In genomic region chr2:177460973-177461585, GRCh38 we compare ENCODE assay signal across 26 cellular contexts.
A peak's percentile ranks its signal among the peaks of the same experiment; 100 is the strongest.
DNase-seq lines count a peak whose midpoint lies in the region; ATAC-seq and TF ChIP-seq lines count a peak whose summit lies in the region.
"Had no signal": no experiment of that assay in that cellular context is flagged by ENCODE, and none has a peak within 500 bp of the region (broad histone marks: within the 10 kb centered on the region; RNA-seq: fewer than 3 reads in every experiment).

No MANE protein-coding gene starts in this region.

- H2AK5ac ChIP-seq in mesendoderm (ENCODE audit: low read length): no peak overlapping the region

- H3K27me3 Mint-ChIP-seq in glutamatergic neuron (ENCODE audit: unreplicated experiment): peaks cover 2% of the 10 kb centered on the region
- no peaks in the 10 kb centered on the region for H3K27me3 Mint-ChIP-seq in activated naive CD4-positive, alpha-beta T cell treated with anti-CD3 and anti-CD28 coated beads for 36 hours (ENCODE audit: low read depth)
- H3K27me3 Mint-ChIP-seq: CD4-positive, alpha-beta T cell had no signal

- no peak overlapping the region for H4K8ac ChIP-seq in mesendoderm (ENCODE audit: low read depth, low read length)

- H3K23ac ChIP-seq in mesendoderm (ENCODE audit: low read length): no peak overlapping the region

- H3K9me3 ChIP-seq in BE2C: no peaks in the 10 kb centered on the region
- H3K9me3 ChIP-seq: HAP-1 had no signal

- H3K27ac Mint-ChIP-seq in glutamatergic neuron (ENCODE audit: unreplicated experiment): peak overlapping the region; percentile 44
- no peak overlapping the region for H3K27ac Mint-ChIP-seq in activated naive CD4-positive, alpha-beta T cell treated with anti-CD3 and anti-CD28 coated beads for 36 hours
- H3K27ac Mint-ChIP-seq: CD4-positive, alpha-beta T cell; HFFc6; T-helper 1 cell treated with Interleukin-12 subunit alpha and Interleukin-12 subunit beta and Interleukin-4 antibody, amounts not matched to agents 30 μg/mL and 1 μg/mL, for 36 hours had no signal

- H3K27me3 ChIP-seq in BE2C (no peaks in the 10 kb centered on the region), mesendoderm (ENCODE audit: insufficient read depth, low read length, poor library complexity) (no peaks in the 10 kb centered on the region)
- H3K27me3 ChIP-seq: BLaER1 treated with 17β-estradiol and CSF1 and Interleukin-3, amounts not matched to agents 10 nM and 100 nM; MG63 had no signal

- no peak overlapping the region for H3K27ac ChIP-seq in mesendoderm (ENCODE audit: low read depth, low read length)
- H3K27ac ChIP-seq: BLaER1 treated with 17β-estradiol and CSF1 and Interleukin-3, amounts not matched to agents 10 nM and 100 nM; RWPE1 had no signal

- H3K36me3 ChIP-seq in BE2C (no peaks in the 10 kb centered on the region), mesendoderm (ENCODE audit: control insufficient read depth, insufficient read depth, low read length) (no peaks in the 10 kb centered on the region)

- H3K9ac ChIP-seq in mesendoderm (ENCODE audit: low read length): no peak overlapping the region
- H3K9ac ChIP-seq: BLaER1 treated with 17β-estradiol and CSF1 and Interleukin-3, amounts not matched to agents 10 nM and 100 nM had no signal

- H3K4me1 ChIP-seq in BE2C: no peaks in the 10 kb centered on the region
- H3K4me1 ChIP-seq in mesendoderm (ENCODE audit: control insufficient read depth, low read depth, low read length): no peaks in the 10 kb centered on the region
- H3K4me1 ChIP-seq: BLaER1 treated with 17β-estradiol and CSF1 and Interleukin-3, amounts not matched to agents 10 nM and 100 nM had no signal

- TF ChIP-seq CTCF in BE2C (IDR thresholded peaks at IDR 0.05; ENCODE audit: low read depth, low read length) (no peak), glutamatergic neuron (IDR thresholded peaks at IDR 0.05; ENCODE audit: partially characterized antibody, unreplicated experiment) (no peak), GM10266 (IDR thresholded peaks at IDR 0.05; ENCODE audit: control insufficient read depth, insufficient read depth, low read depth, missing control alignments) (no peak)

- H3K79me2 ChIP-seq in mesendoderm (ENCODE audit: control insufficient read depth, insufficient read depth, low read length): no peaks in the 10 kb centered on the region

- no peak overlapping the region for H3K4me2 ChIP-seq in mesendoderm (ENCODE audit: low read length)
- H3K4me2 ChIP-seq: BLaER1 treated with 17β-estradiol and CSF1 and Interleukin-3, amounts not matched to agents 10 nM and 100 nM had no signal

- H3K9me3 Mint-ChIP-seq in glutamatergic neuron (ENCODE audit: unreplicated experiment): peaks cover 4% of the 10 kb centered on the region
- H3K9me3 Mint-ChIP-seq in activated naive CD4-positive, alpha-beta T cell treated with anti-CD3 and anti-CD28 coated beads for 36 hours: peaks cover 7% of the 10 kb centered on the region
- H3K9me3 Mint-ChIP-seq: CD4-positive, alpha-beta T cell; HFFc6 had no signal

- no CpG with 5 or more reads among the region's 5 CpGs for WGBS in mesendoderm (ENCODE audit: extremely low coverage, insufficient coverage, low lambda C conversion rate)

- no peak overlapping the region for H2BK5ac ChIP-seq in mesendoderm (ENCODE audit: low read length)

- H3K79me1 ChIP-seq in mesendoderm (ENCODE audit: low read length): no peaks in the 10 kb centered on the region

- H3K36me3 Mint-ChIP-seq in glutamatergic neuron (ENCODE audit: unreplicated experiment): peaks cover 21% of the 10 kb centered on the region
- peaks cover 42% of the 10 kb centered on the region for H3K36me3 Mint-ChIP-seq in activated naive CD4-positive, alpha-beta T cell treated with anti-CD3 and anti-CD28 coated beads for 36 hours (ENCODE audit: low read depth)

- no peak for ATAC-seq in HG02798 (IDR thresholded peaks at IDR 0.05; ENCODE audit: poor library complexity, unreplicated experiment)

- peaks cover 6% of the 10 kb centered on the region for H3K4me1 Mint-ChIP-seq in glutamatergic neuron (ENCODE audit: low read depth, unreplicated experiment)
- H3K4me1 Mint-ChIP-seq in activated naive CD4-positive, alpha-beta T cell treated with anti-CD3 and anti-CD28 coated beads for 36 hours (ENCODE audit: low read depth): no peaks in the 10 kb centered on the region

- no peak overlapping the region for H3K4ac ChIP-seq in mesendoderm (ENCODE audit: low read depth, low read length)

- H3K18ac ChIP-seq in mesendoderm (ENCODE audit: low read length): no peak overlapping the region

- H2BK15ac ChIP-seq in mesendoderm (replicated peaks; ENCODE audit: low read depth): no peak overlapping the region

- no peak overlapping the region for H3K4me3 Mint-ChIP-seq in glutamatergic neuron (ENCODE audit: unreplicated experiment)
- H3K4me3 Mint-ChIP-seq in activated naive CD4-positive, alpha-beta T cell treated with anti-CD3 and anti-CD28 coated beads for 36 hours: no peak overlapping the region
- H3K4me3 Mint-ChIP-seq: CD4-positive, alpha-beta T cell; HFFc6; T-helper 1 cell treated with Interleukin-12 subunit alpha and Interleukin-12 subunit beta and Interleukin-4 antibody, amounts not matched to agents 30 μg/mL and 1 μg/mL, for 36 hours had no signal

- no peak overlapping the region for H2BK120ac ChIP-seq in mesendoderm (ENCODE audit: low read depth, low read length)

- H4K5ac ChIP-seq in mesendoderm (ENCODE audit: low read length): no peak overlapping the region

- H3K4me3 ChIP-seq in BE2C (ENCODE audit: low read depth, low read length) (no peak overlapping the region), mesendoderm (ENCODE audit: low read length) (no peak overlapping the region)
- H3K4me3 ChIP-seq: BLaER1 treated with 17β-estradiol and CSF1 and Interleukin-3, amounts not matched to agents 10 nM and 100 nM; HAP-1; MG63 had no signal

- intact Hi-C loops in activated naive CD4-positive, alpha-beta T cell treated with anti-CD3 and anti-CD28 coated beads for 36 hours (cut with micrococcal nuclease): no loop called here

- CTCF ChIA-PET in activated naive CD4-positive, alpha-beta T cell treated with anti-CD3 and anti-CD28 coated beads for 36 hours (lab: Charles Lee): interaction anchor here (0.9 kb wide), 1 partner anchor 44 kb away, joined by 3 read pairs; no protein-coding TSS in a partner anchor

- H3K56ac ChIP-seq in mesendoderm (ENCODE audit: low read length): no peak overlapping the region

- DNase-seq in BE2C (peak; percentile 4), D341Med (ENCODE audit: low spot score) (peak; percentile 57), NCI-H524 treated with DMSO at 0.1 percent for 48 hours (lab: John Stamatoyannopoulos, UW) (peak; percentile 84), glutamatergic neuron (no peak), mesendoderm (no peak), GM10266 (ENCODE audit: extremely low spot score) (no peak)
- DNase-seq in activated naive CD4-positive, alpha-beta T cell treated with anti-CD3 and anti-CD28 coated beads for 36 hours: no peak
- DNase-seq: CD4-positive, alpha-beta T cell; DMS53; GOT3; HFFc6; IMR-90; KG1; MG63; NCI-H2029; NCI-H226; NCI-H510A; NCI-H748 treated with DMSO at 0.1 percent for 48 hours; NK-92 treated with Interleukin-12 subunit alpha and Interleukin-12 subunit beta, amount 100 ng/mL, for 24 hours; SHP77; SW 1271 had no signal

Comparison
In these comparisons a context has a peak if more than half of its experiments do, and no peak if none do; other contexts are left out.
1. DNase-seq: peak in BE2C (single experiment), D341Med (single experiment) and NCI-H524 treated with DMSO at 0.1 percent for 48 hours (single experiment); none in glutamatergic neuron (single experiment), mesendoderm (single experiment), GM10266 (single experiment) and activated naive CD4-positive, alpha-beta T cell treated with anti-CD3 and anti-CD28 coated beads for 36 hours (single experiment).